34 cellular contexts compared by ENCODE assay signal in genomic region chr1:85059563-85059962, GRCh38.
"Had no signal": no experiment of that assay in that cellular context is flagged by ENCODE, and none has a peak within 500 bp of the region (broad histone marks: within the 10 kb centered on the region; RNA-seq: fewer than 3 reads in every experiment).

No MANE protein-coding gene starts in this region.

- H3K4me3 ChIP-seq: adrenal gland, body of pancreas, breast epithelium had no signal

- DNase-seq: activated B cell treated with CpG ODN at 0.5 μM for 24 hours; activated CD4-positive, alpha-beta memory T cell treated with anti-CD3 and anti-CD28 coated beads for 36 hours; activated CD4-positive, alpha-beta T cell treated with anti-CD3 and anti-CD28 coated beads for 4 hours; activated CD4-positive, alpha-beta T cell treated with anti-CD3 and anti-CD28 coated beads, Interleukin-2, amount 50 U/mL, for 1 hour; activated CD4-positive, alpha-beta T cell treated with anti-CD3 and anti-CD28 coated beads, Interleukin-2, amount 50 U/mL, for 4 hours; activated CD4-positive, CD25-positive, alpha-beta regulatory T cell treated with anti-CD3 and anti-CD28 coated beads, Interleukin-2, amount 50 U/mL, for 72 hours; activated CD8-positive, alpha-beta memory T cell treated with anti-CD3 and anti-CD28 coated beads, Interleukin-2, amount 50 U/mL, for 4 hours; activated CD8-positive, alpha-beta T cell treated with anti-CD3 and anti-CD28 coated beads for 36 hours; activated effector memory CD4-positive, alpha-beta T cell treated with anti-CD3 and anti-CD28 coated beads, Interleukin-2, amount 50 U/mL, for 16 hours; activated gamma-delta T cell treated with Interleukin-2 at 50 U/mL for 16 hours; activated naive CD4-positive, alpha-beta T cell; activated naive CD4-positive, alpha-beta T cell treated with anti-CD3 and anti-CD28 coated beads for 36 hours; activated naive CD4-positive, alpha-beta T cell treated with anti-CD3 and anti-CD28 coated beads, Interleukin-2, amount 50 U/mL, for 16 hours; activated naive CD8-positive, alpha-beta T cell treated with anti-CD3 and anti-CD28 coated beads for 36 hours; activated T-cell treated with anti-CD3 and anti-CD28 coated beads for 4 hours; activated T-cell treated with anti-CD3 and anti-CD28 coated beads, Interleukin-2, amount 50 U/mL, for 1 hour; activated T-cell treated with anti-CD3 and anti-CD28 coated beads, Interleukin-2, amount 50 U/mL, for 4 hours; activated T-cell treated with anti-CD3 and anti-CD28 coated beads, Interleukin-2, amount 50 U/mL, for 72 hours; adrenal gland; amniotic stem cell; aorta; body of pancreas; brain microvascular endothelial cell; central memory CD4-positive, alpha-beta T cell; T-helper 1 cell; T-helper 2 cell; T-helper 9 cell had no signal

- H3K36me3 ChIP-seq: adrenal gland, brain microvascular endothelial cell, breast epithelium had no signal

- H3K4me1 ChIP-seq: body of pancreas had no signal

- H3K9me3 ChIP-seq: adrenal gland, body of pancreas, breast epithelium had no signal

- H3K4me3 Mint-ChIP-seq: activated B cell treated with CpG ODN at 0.5 μM for 24 hours; activated CD4-positive, alpha-beta memory T cell treated with anti-CD3 and anti-CD28 coated beads for 36 hours; activated CD8-positive, alpha-beta T cell treated with anti-CD3 and anti-CD28 coated beads for 36 hours; activated naive CD4-positive, alpha-beta T cell treated with anti-CD3 and anti-CD28 coated beads for 36 hours; activated naive CD8-positive, alpha-beta T cell treated with anti-CD3 and anti-CD28 coated beads for 36 hours; activated T-cell treated with anti-CD3 and anti-CD28 coated beads, Interleukin-2, amount 50 U/mL, for 4 hours; activated T-helper 1 cell treated with anti-CD3 and anti-CD28 coated beads, Interleukin-12 subunit alpha, Interleukin-12 subunit beta, Interleukin-2, Interleukin-4 antibody, amounts not matched to agents 30 ng/mL and 10 ng/mL and 1 ng/mL, durations not matched to agents 14 hours and 24 hours and 36 hours; activated T-helper 17 cell treated with anti-CD3 and anti-CD28 coated beads, Interleukin-2, amount 50 U/mL, for 72 hours; T-helper 1 cell treated with Interleukin-12 subunit alpha and Interleukin-12 subunit beta and Interleukin-4 antibody, amounts not matched to agents 30 μg/mL and 1 μg/mL, for 36 hours; T-helper 2 cell treated with Interferon-gamma antibody and Interleukin-4, amounts not matched to agents 5 μg/mL and 100 μg/mL, for 36 hours had no signal

- H3K27ac ChIP-seq: body of pancreas, brain microvascular endothelial cell, breast epithelium, VCaP had no signal

- H3K27ac Mint-ChIP-seq: activated B cell treated with CpG ODN at 0.5 μM for 24 hours; activated CD4-positive, alpha-beta memory T cell treated with anti-CD3 and anti-CD28 coated beads for 36 hours; activated CD8-positive, alpha-beta T cell treated with anti-CD3 and anti-CD28 coated beads for 36 hours; activated naive CD4-positive, alpha-beta T cell treated with anti-CD3 and anti-CD28 coated beads for 36 hours; activated naive CD4-positive, alpha-beta T cell treated with anti-CD3 and anti-CD28 coated beads, Interleukin-2, amount 50 U/mL, for 72 hours; activated naive CD8-positive, alpha-beta T cell treated with anti-CD3 and anti-CD28 coated beads for 36 hours; activated T-cell treated with anti-CD3 and anti-CD28 coated beads, Interleukin-2, amount 50 U/mL, for 72 hours; activated T-helper 1 cell treated with anti-CD3 and anti-CD28 coated beads, Interleukin-12 subunit alpha, Interleukin-12 subunit beta, Interleukin-2, Interleukin-4 antibody, amounts not matched to agents 30 ng/mL and 10 ng/mL and 1 ng/mL, durations not matched to agents 14 hours and 24 hours and 36 hours; activated T-helper 17 cell treated with anti-CD3 and anti-CD28 coated beads, Interleukin-2, amount 50 U/mL, for 72 hours; T-helper 1 cell treated with Interleukin-12 subunit alpha and Interleukin-12 subunit beta and Interleukin-4 antibody, amounts not matched to agents 30 μg/mL and 1 μg/mL, for 36 hours; T-helper 2 cell treated with Interferon-gamma antibody and Interleukin-4, amounts not matched to agents 5 μg/mL and 100 μg/mL, for 36 hours had no signal

- H3K36me3 Mint-ChIP-seq: activated CD4-positive, alpha-beta memory T cell treated with anti-CD3 and anti-CD28 coated beads for 36 hours; activated naive CD4-positive, alpha-beta T cell treated with anti-CD3 and anti-CD28 coated beads, Interleukin-2, amount 50 U/mL, for 72 hours; activated naive CD8-positive, alpha-beta T cell treated with anti-CD3 and anti-CD28 coated beads for 36 hours had no signal

- H3K9me3 Mint-ChIP-seq: activated B cell treated with CpG ODN at 0.5 μM for 24 hours; activated CD4-positive, alpha-beta memory T cell treated with anti-CD3 and anti-CD28 coated beads for 36 hours; activated CD8-positive, alpha-beta T cell treated with anti-CD3 and anti-CD28 coated beads for 36 hours; activated naive CD4-positive, alpha-beta T cell treated with anti-CD3 and anti-CD28 coated beads for 36 hours; activated naive CD4-positive, alpha-beta T cell treated with anti-CD3 and anti-CD28 coated beads, Interleukin-2, amount 50 U/mL, for 72 hours; activated naive CD8-positive, alpha-beta T cell treated with anti-CD3 and anti-CD28 coated beads for 36 hours; activated T-cell treated with anti-CD3 and anti-CD28 coated beads, Interleukin-2, amount 50 U/mL, for 4 hours; activated T-cell treated with anti-CD3 and anti-CD28 coated beads, Interleukin-2, amount 50 U/mL, for 72 hours; activated T-helper 1 cell treated with anti-CD3 and anti-CD28 coated beads, Interleukin-12 subunit alpha, Interleukin-12 subunit beta, Interleukin-2, Interleukin-4 antibody, amounts not matched to agents 30 ng/mL and 10 ng/mL and 1 ng/mL, durations not matched to agents 14 hours and 24 hours and 36 hours; activated T-helper 17 cell treated with anti-CD3 and anti-CD28 coated beads, Interleukin-2, amount 50 U/mL, for 72 hours; T-helper 1 cell treated with Interleukin-12 subunit alpha and Interleukin-12 subunit beta and Interleukin-4 antibody, amounts not matched to agents 30 μg/mL and 1 μg/mL, for 36 hours; T-helper 2 cell treated with Interferon-gamma antibody and Interleukin-4, amounts not matched to agents 5 μg/mL and 100 μg/mL, for 36 hours had no signal
